In genomic region chr12:106112094-106112822, GRCh38 we compare ENCODE assay signal across 12 cellular contexts. TPM values are rescaled to one million over a fixed set of nuclear protein-coding genes. Genes with fewer than 3 reads are reported as not detected.
DNase-seq lines count a peak whose midpoint lies in the region; ATAC-seq and TF ChIP-seq lines count a peak whose summit lies in the region.
"Had no signal": no experiment of that assay in that cellular context is flagged by ENCODE, and none has a peak within 500 bp of the region (broad histone marks: within the 10 kb centered on the region; RNA-seq: fewer than 3 reads in every experiment).

No MANE protein-coding gene starts in this region.

- DNase-seq in NK-92 treated with Interleukin-12 subunit alpha and Interleukin-12 subunit beta, amount 100 ng/mL, for 24 hours (lab: John Stamatoyannopoulos, UW) = peak; percentile 7
- DNase-seq in NK-92 (lab: John Stamatoyannopoulos, UW; ENCODE audit: unreplicated experiment) (no peak), ascending aorta (ENCODE audit: low spot score in 2 of 2) (peak in 1 of 2 donors; percentile 76), medulla oblongata (ENCODE audit: extremely low spot score) (peak; percentile 60), upper lobe of right lung (no peak), brain microvascular endothelial cell (no peak), SK-N-DZ (ENCODE audit: low spot score) (no peak), RKO (ENCODE audit: low spot score) (no peak)
- DNase-seq: ACHN; activated CD4-positive, alpha-beta memory T cell treated with anti-CD3 and anti-CD28 coated beads, Interleukin-2, amount 10 ng/mL, durations not matched to agents 7 days and 5 days; NCI-H774 had no signal

- TF ChIP-seq CTCF in ascending aorta (IDR thresholded peaks at IDR 0.05) = no peak
- TF ChIP-seq CTCF in upper lobe of right lung (IDR thresholded peaks at IDR 0.05) = no peak
- no peak for TF ChIP-seq CTCF in brain microvascular endothelial cell (IDR thresholded peaks at IDR 0.05; ENCODE audit: low read depth, low read length, missing control alignments)

- H3K36me3 ChIP-seq in ascending aorta (no peaks in the 10 kb centered on the region), upper lobe of right lung (no peaks in the 10 kb centered on the region), brain microvascular endothelial cell (replicated peaks) (no peaks in the 10 kb centered on the region)

- H3K4me3 ChIP-seq in ascending aorta (no peak overlapping the region), upper lobe of right lung (no peak overlapping the region), brain microvascular endothelial cell (ENCODE audit: low read depth, low read length) (no peak overlapping the region)

- H3K27me3 ChIP-seq in ascending aorta (no peaks in the 10 kb centered on the region), upper lobe of right lung (no peaks in the 10 kb centered on the region), brain microvascular endothelial cell (replicated peaks) (no peaks in the 10 kb centered on the region)

- ATAC-seq in upper lobe of right lung = no peak
- ATAC-seq: sciatic nerve had no signal

- in situ Hi-C loops in brain microvascular endothelial cell (cut with HindIII; ENCODE audit: low pct_ligation_motif_present, low sequenced_read_pairs) = no loop called here

- H3K4me1 ChIP-seq in ascending aorta (peaks cover 28 to 74% of the 10 kb centered on the region in 2 donors), upper lobe of right lung (peaks cover 66% of the 10 kb centered on the region)

- intact Hi-C loops in ascending aorta (cut with DNase I) = loop anchor here (2.0 kb wide), 1 partner anchor 21 kb away; no protein-coding TSS in a partner anchor
- intact Hi-C loops in upper lobe of right lung (cut with DNase I) = no loop called here

- H3K9me3 ChIP-seq in ascending aorta = no peaks in the 10 kb centered on the region
- no peaks in the 10 kb centered on the region for H3K9me3 ChIP-seq in upper lobe of right lung

- H3K27ac ChIP-seq in ascending aorta (peak overlapping the region; percentile 91), upper lobe of right lung (peak overlapping the region; percentile 32), brain microvascular endothelial cell (no peak overlapping the region)

RNA-seq across cellular contexts. Expression of gene NUAK1, which starts 26.5 kb away (rescaled TPM):
- total RNA-seq in ascending aorta (29.7 TPM), upper lobe of right lung (40.8 TPM)
- polyA plus RNA-seq in SK-N-DZ (2014; cell fraction: cytosol; rRNA removed) = 7.1 and 9.0 TPM in 2 replicates
- 2.6 and 2.9 TPM in 2 replicates for polyA plus RNA-seq in SK-N-DZ (2014; cell fraction: nucleus; rRNA removed)
- total RNA-seq: activated CD4-positive, alpha-beta memory T cell treated with anti-CD3 and anti-CD28 coated beads, Interleukin-2, amount 10 ng/mL, durations not matched to agents 7 days and 5 days had no signal

Comparison
In these comparisons a context has a peak if more than half of its experiments do, and no peak if none do; other contexts are left out.
1. DNase-seq: peak in NK-92 treated with Interleukin-12 subunit alpha and Interleukin-12 subunit beta, amount 100 ng/mL, for 24 hours (single experiment) and medulla oblongata (single experiment); none in NK-92 (single experiment), upper lobe of right lung (single experiment), brain microvascular endothelial cell (single experiment), SK-N-DZ (single experiment) and RKO (single experiment).